ENCODE assay signal across 11 cellular contexts in genomic region chr1:66984491-66984890, GRCh38. TPM values are rescaled to one million over a fixed set of nuclear protein-coding genes. Genes with fewer than 3 reads are reported as not detected.
DNase-seq lines count a peak whose midpoint lies in the region; ATAC-seq, FAIRE-seq and TF ChIP-seq lines count a peak whose summit lies in the region.
"Had no signal": no experiment of that assay in that cellular context is flagged by ENCODE, and none has a peak within 500 bp of the region (broad histone marks: within the 10 kb centered on the region; RNA-seq: fewer than 3 reads in every experiment).

No MANE protein-coding gene starts in this region.

- H3K9me3 ChIP-seq in BE2C (no peaks in the 10 kb centered on the region), stomach (no peaks in the 10 kb centered on the region)

- H3K36me3 Mint-ChIP-seq in mesothelial cell of epicardium = peaks cover 16% of the 10 kb centered on the region

- no peak overlapping the region for H3K27ac Mint-ChIP-seq in mesothelial cell of epicardium
- H3K27ac Mint-ChIP-seq: activated CD8-positive, alpha-beta memory T cell treated with anti-CD3 and anti-CD28 coated beads, Interleukin-2, amount 10 ng/mL, durations not matched to agents 7 days and 5 days had no signal

- DNase-seq in GM18507 (ENCODE audit: extremely low spot score, insufficient read length, low read depth) (peak; percentile 7), kidney tubule cell (ENCODE audit: low spot score) (peak; percentile 52), retina (no peak), mesothelial cell of epicardium (ENCODE audit: low spot score in 2 of 2, unreplicated experiment in 2 of 2) (no peak), BE2C (no peak), stomach (no peak)
- DNase-seq: activated CD8-positive, alpha-beta memory T cell treated with anti-CD3 and anti-CD28 coated beads, Interleukin-2, amount 10 ng/mL, durations not matched to agents 7 days and 5 days; NK-92 treated with Interleukin-12 subunit alpha and Interleukin-12 subunit beta, amount 100 ng/mL, for 24 hours had no signal

- no peaks in the 10 kb centered on the region for H3K27me3 Mint-ChIP-seq in mesothelial cell of epicardium (ENCODE audit: low read depth)
- H3K27me3 Mint-ChIP-seq: activated CD8-positive, alpha-beta memory T cell treated with anti-CD3 and anti-CD28 coated beads, Interleukin-2, amount 10 ng/mL, durations not matched to agents 7 days and 5 days had no signal

- H3K27ac ChIP-seq in stomach = peak overlapping the region in 2 of 5 donors; percentile 40 to 45

- no peak overlapping the region for H3K4me3 ChIP-seq in BE2C (ENCODE audit: low read depth, low read length)
- H3K4me3 ChIP-seq in stomach = no peak overlapping the region
- H3K4me3 ChIP-seq: K562 had no signal

- H3K27me3 ChIP-seq in BE2C (no peaks in the 10 kb centered on the region), stomach (no peaks in the 10 kb centered on the region)

- no peaks in the 10 kb centered on the region for H3K9me3 Mint-ChIP-seq in mesothelial cell of epicardium

- TF ChIP-seq CTCF in mesothelial cell of epicardium (IDR thresholded peaks at IDR 0.05; ENCODE audit: unreplicated experiment) = no peak
- no peak for TF ChIP-seq CTCF in BE2C (IDR thresholded peaks at IDR 0.05; ENCODE audit: low read depth, low read length)
- no peak for TF ChIP-seq CTCF in stomach (IDR thresholded peaks at IDR 0.05)

- TF ChIP-seq EP300 in stomach (IDR thresholded peaks at IDR 0.05) = no peak

- H3K36me3 ChIP-seq in BE2C (peaks cover 6% of the 10 kb centered on the region), stomach (peaks cover 22 to 75% (median 62%) of the 10 kb centered on the region in 4 donors)

- intact Hi-C loops in stomach (cut with DNase I; ENCODE audit: low total_unique reads) = no loop called here

- H3K4me3 Mint-ChIP-seq in mesothelial cell of epicardium = no peak overlapping the region
- H3K4me3 Mint-ChIP-seq: activated CD8-positive, alpha-beta memory T cell treated with anti-CD3 and anti-CD28 coated beads, Interleukin-2, amount 10 ng/mL, durations not matched to agents 7 days and 5 days had no signal

- WGBS in stomach, 5 donors = 36 to 58% (median 51%) methylated on average over 1 of the region's 1 CpG

- TF ChIP-seq POLR2A in stomach (IDR thresholded peaks at IDR 0.05) = no peak

- FAIRE-seq in GM18507 (lab: Jason Lieb, UNC) = peak; percentile 94
- FAIRE-seq: K562 had no signal

- H3K4me1 Mint-ChIP-seq in mesothelial cell of epicardium = no peaks in the 10 kb centered on the region

- ATAC-seq in GM21390 (IDR thresholded peaks at IDR 0.05; ENCODE audit: unreplicated experiment) = peak; percentile 87
- peak; percentile 89 for ATAC-seq in HG03159 (IDR thresholded peaks at IDR 0.05; ENCODE audit: unreplicated experiment)
- ATAC-seq: activated CD8-positive, alpha-beta memory T cell treated with anti-CD3 and anti-CD28 coated beads, Interleukin-2, amount 10 ng/mL, durations not matched to agents 7 days and 5 days; K562 had no signal

- H3K4me1 ChIP-seq in BE2C = no peaks in the 10 kb centered on the region
- H3K4me1 ChIP-seq in stomach = peaks cover 15 to 50% (median 31%) of the 10 kb centered on the region in 4 donors

RNA-seq across cellular contexts. Expression of gene MIER1, which starts 59.7 kb away (rescaled TPM):
- total RNA-seq in mesothelial cell of epicardium = 34.3 to 39.9 TPM (median 36.5 TPM) in 3 replicates
- polyA plus RNA-seq in BE2C (2012; ENCODE audit: insufficient read depth, insufficient read length, low read depth) = 6.5 TPM
- total RNA-seq in stomach = 10 to 100 TPM in 4 of 5 donors, 1 to 10 TPM in 1; 6.4 to 57.6 (median 34.1) TPM
- polyA plus RNA-seq in stomach = 10 to 100 TPM; 11.0 to 25.1 (median 12.7) TPM

RNA-seq across cellular contexts. Expression of gene DNAI4, which starts 59.8 kb away (rescaled TPM):
- total RNA-seq in mesothelial cell of epicardium (8.9 to 12.8 TPM (median 9.3 TPM) in 3 replicates), stomach (1 to 10 TPM in 4 of 5 donors, not detected in 1; 6.2 to 9.5 (median 8.0) TPM)
- 1.2 TPM for polyA plus RNA-seq in BE2C (2012; ENCODE audit: insufficient read depth, insufficient read length, low read depth)
- polyA plus RNA-seq in stomach = 1 to 10 TPM in 2 of 3 donors, under 1 TPM in 1; 0.44 to 2.4 (median 2.1) TPM

Comparison
In these comparisons a context has a peak if more than half of its experiments do, and no peak if none do; other contexts are left out.
1. DNase-seq: peak in GM18507 (single experiment) and kidney tubule cell (single experiment); none in retina (single experiment), mesothelial cell of epicardium (0 of 2), BE2C (single experiment) and stomach (single experiment).